Comparison of ENCODE assay signal across 9 cellular contexts in the genomic region with DNA sequence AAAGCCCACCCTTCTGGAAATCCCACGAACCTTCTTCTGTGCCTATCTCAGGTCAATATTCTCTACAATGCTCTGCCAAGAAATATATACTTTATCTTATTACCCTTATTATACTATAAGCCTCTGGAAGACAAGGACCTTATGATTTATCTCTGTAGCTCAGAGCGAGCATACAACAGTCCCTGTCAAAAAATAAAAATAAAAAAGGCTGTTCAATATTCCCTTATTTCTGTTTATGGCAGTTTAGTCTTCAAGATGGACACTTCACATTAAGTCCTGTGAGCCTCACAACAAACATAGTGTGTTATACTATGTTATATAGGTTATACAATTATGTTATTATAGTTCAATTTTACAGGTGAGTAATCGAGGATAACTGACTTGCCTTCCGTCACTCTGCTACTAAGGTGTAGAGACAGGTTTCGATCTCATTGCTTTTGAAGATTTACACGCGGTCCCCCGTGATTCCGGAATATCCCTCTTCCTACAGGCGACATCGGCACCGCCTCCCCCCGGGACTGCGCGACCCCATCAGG. TPM values are rescaled to one million over a fixed set of nuclear protein-coding genes. Genes with fewer than 3 reads are reported as not detected.
DNase-seq lines count a peak whose midpoint lies in the region; ATAC-seq, FAIRE-seq and TF ChIP-seq lines count a peak whose summit lies in the region.
"Had no signal": no experiment of that assay in that cellular context is flagged by ENCODE, and none has a peak within 500 bp of the region (broad histone marks: within the 10 kb centered on the region; RNA-seq: fewer than 3 reads in every experiment).

No MANE protein-coding gene starts in this region.

- no peaks in the 10 kb centered on the region for H3K9me3 Mint-ChIP-seq in activated CD4-positive, alpha-beta T cell treated with anti-CD3 and anti-CD28 coated beads, Interleukin-2, amount 10 ng/mL, durations not matched to agents 7 days and 5 days

- peaks cover 18 to 38% (median 29%) of the 10 kb centered on the region in 4 donors for H3K4me1 ChIP-seq in stomach

- H3K4me3 ChIP-seq in WERI-Rb-1 (ENCODE audit: low read depth, low read length) (peak overlapping the region; percentile 96), iPS-11a (ENCODE audit: low read depth, low read length) (peak overlapping the region; percentile 97), stomach (peak overlapping the region; percentile 64 to 95 (median 86))

- H3K9me3 ChIP-seq in WERI-Rb-1 (ENCODE audit: severe bottlenecking): no peaks in the 10 kb centered on the region
- no peaks in the 10 kb centered on the region for H3K9me3 ChIP-seq in stomach

- H3K36me3 Mint-ChIP-seq in activated CD4-positive, alpha-beta T cell treated with anti-CD3 and anti-CD28 coated beads, Interleukin-2, amount 10 ng/mL, durations not matched to agents 7 days and 5 days (ENCODE audit: low read depth): peaks cover 9% of the 10 kb centered on the region

- FAIRE-seq in frontal cortex (lab: Jason Lieb, UNC): no peak
- FAIRE-seq: endometrium had no signal

- H3K4me1 Mint-ChIP-seq in activated CD4-positive, alpha-beta T cell treated with anti-CD3 and anti-CD28 coated beads, Interleukin-2, amount 10 ng/mL, durations not matched to agents 7 days and 5 days: peaks cover 31% of the 10 kb centered on the region

- TF ChIP-seq POLR2A in stomach (IDR thresholded peaks at IDR 0.05): no peak

- no peak for TF ChIP-seq EP300 in stomach (IDR thresholded peaks at IDR 0.05)

- POLR2A ChIA-PET in activated CD4-positive, alpha-beta T cell treated with anti-CD3 and anti-CD28 coated beads, Interleukin-2, amount 10 ng/mL, durations not matched to agents 7 days and 5 days (lab: Charles Lee): no interaction called here

- peak overlapping the region; percentile 98 for H3K4me3 Mint-ChIP-seq in activated CD4-positive, alpha-beta T cell treated with anti-CD3 and anti-CD28 coated beads, Interleukin-2, amount 10 ng/mL, durations not matched to agents 7 days and 5 days

- peak overlapping the region; percentile 92 for H3K27ac ChIP-seq in WERI-Rb-1
- peak overlapping the region; percentile 92 to 99 (median 98) for H3K27ac ChIP-seq in stomach

- H3K27me3 Mint-ChIP-seq in activated CD4-positive, alpha-beta T cell treated with anti-CD3 and anti-CD28 coated beads, Interleukin-2, amount 10 ng/mL, durations not matched to agents 7 days and 5 days: no peaks in the 10 kb centered on the region

- peak; percentile 37 for DNase-seq in activated CD4-positive, alpha-beta T cell treated with anti-CD3 and anti-CD28 coated beads, Interleukin-2, amount 10 ng/mL, durations not matched to agents 7 days and 5 days
- no peak for DNase-seq in activated CD4-positive, alpha-beta T cell treated with anti-CD3 and anti-CD28 coated beads, Interleukin-2, amount 50 U/mL, for 1 hour
- DNase-seq in WERI-Rb-1 (no peak), stomach (no peak), hepatic stellate cell (ENCODE audit: low spot score) (no peak), frontal cortex (ENCODE audit: low spot score in 2 of 2) (no peak)

- CTCF ChIA-PET in activated CD4-positive, alpha-beta T cell treated with anti-CD3 and anti-CD28 coated beads, Interleukin-2, amount 10 ng/mL, durations not matched to agents 7 days and 5 days (lab: Charles Lee): interaction anchor here (0.6 kb wide), 1 partner anchor 548 kb away, joined by 3 read pairs; no protein-coding TSS in a partner anchor

- peak overlapping the region; percentile 100 for H3K27ac Mint-ChIP-seq in activated CD4-positive, alpha-beta T cell treated with anti-CD3 and anti-CD28 coated beads, Interleukin-2, amount 10 ng/mL, durations not matched to agents 7 days and 5 days

- TF ChIP-seq CTCF in WERI-Rb-1 (IDR thresholded peaks at IDR 0.05; ENCODE audit: low read depth, low read length) (no peak), stomach (IDR thresholded peaks at IDR 0.05) (no peak)

- WGBS in stomach, 5 donors: 0 to 2% (median 1%) methylated on average over 15 of the region's 15 CpGs

- intact Hi-C loops in stomach (cut with DNase I; ENCODE audit: low total_unique reads): no loop called here

- no peaks in the 10 kb centered on the region for H3K27me3 ChIP-seq in WERI-Rb-1 (ENCODE audit: insufficient read depth, low read depth, severe bottlenecking)
- H3K27me3 ChIP-seq in stomach: no peaks in the 10 kb centered on the region

- H3K36me3 ChIP-seq in WERI-Rb-1: peaks cover 13% of the 10 kb centered on the region
- peaks cover 11 to 35% (median 31%) of the 10 kb centered on the region in 4 donors for H3K36me3 ChIP-seq in stomach

- ATAC-seq in HG03457 (IDR thresholded peaks at IDR 0.05; ENCODE audit: unreplicated experiment): no peak

RNA-seq across cellular contexts. Expression of a gene that starts 0.6 kb away (rescaled TPM):
- 10 to 100 TPM; 35.9 to 41.0 TPM for total RNA-seq in activated CD4-positive, alpha-beta T cell treated with anti-CD3 and anti-CD28 coated beads, Interleukin-2, amount 10 ng/mL, durations not matched to agents 7 days and 5 days
- total RNA-seq in stomach: 10 to 100 TPM; 15.8 to 95.3 (median 30.1) TPM
- polyA plus RNA-seq in stomach: 10 to 100 TPM; 29.3 to 57.0 (median 39.4) TPM
- 78.3 TPM for total RNA-seq in frontal cortex
